Comparison of ENCODE assay signal across 8 cellular contexts in genomic region chr10:95445837-95446347, GRCh38.
DNase-seq lines count a peak whose midpoint lies in the region; ATAC-seq and TF ChIP-seq lines count a peak whose summit lies in the region.

No MANE protein-coding gene starts in this region.

- no peak overlapping the region for H3K27ac Mint-ChIP-seq in activated naive CD8-positive, alpha-beta T cell treated with anti-CD3 and anti-CD28 coated beads for 36 hours

- 46 to 57% (median 52%) methylated on average over 7 of the region's 7 CpGs for WGBS in heart left ventricle, 4 donors
- WGBS in psoas muscle, 3 donors, result 19 to 53% (median 27%) methylated on average over 7 of the region's 7 CpGs

- H3K9me3 ChIP-seq in heart left ventricle, result no peaks in the 10 kb centered on the region
- no peaks in the 10 kb centered on the region for H3K9me3 ChIP-seq in psoas muscle

- DNase-seq in AG20443 (ENCODE audit: low spot score) (peak; percentile 87), NCI-H526 treated with DMSO at 0.1 percent for 48 hours (lab: John Stamatoyannopoulos, UW) (peak; percentile 24), heart left ventricle (peak in 4 of 5 donors; percentile 53 to 66 (median 60)), psoas muscle (peak; percentile 19 to 71)
- peak; percentile 26 for DNase-seq in activated naive CD8-positive, alpha-beta T cell treated with anti-CD3 and anti-CD28 coated beads for 36 hours

- no peak overlapping the region for H3K4me3 ChIP-seq in heart left ventricle
- peak overlapping the region; percentile 39 for H3K4me3 ChIP-seq in psoas muscle

- H3K4me3 Mint-ChIP-seq in activated naive CD8-positive, alpha-beta T cell treated with anti-CD3 and anti-CD28 coated beads for 36 hours, result no peak overlapping the region

- TF ChIP-seq CTCF in GM12872 (IDR thresholded peaks at IDR 0.05; ENCODE audit: insufficient read depth, low read depth, low read length) (peak; percentile 94), heart left ventricle (IDR thresholded peaks at IDR 0.05) (peak; percentile 61 to 83 (median 76)), psoas muscle (IDR thresholded peaks at IDR 0.05) (peak; percentile 80)

- no peaks in the 10 kb centered on the region for H3K27me3 ChIP-seq in heart left ventricle
- no peaks in the 10 kb centered on the region for H3K27me3 ChIP-seq in psoas muscle (ENCODE audit: insufficient read depth in 3 of 3, low read length in 2 of 3)

- TF ChIP-seq POLR2A in heart left ventricle (IDR thresholded peaks at IDR 0.05), result no peak

- H3K9me3 Mint-ChIP-seq in activated naive CD8-positive, alpha-beta T cell treated with anti-CD3 and anti-CD28 coated beads for 36 hours, result no peaks in the 10 kb centered on the region

- H3K4me1 Mint-ChIP-seq in activated naive CD8-positive, alpha-beta T cell treated with anti-CD3 and anti-CD28 coated beads for 36 hours, result peaks cover 8% of the 10 kb centered on the region

- peaks cover 5% of the 10 kb centered on the region for H3K27me3 Mint-ChIP-seq in activated naive CD8-positive, alpha-beta T cell treated with anti-CD3 and anti-CD28 coated beads for 36 hours

- ATAC-seq in HG03095 (IDR thresholded peaks at IDR 0.05; ENCODE audit: unreplicated experiment) (peak; percentile 46), heart left ventricle (peak; percentile 40 to 58 (median 56)), psoas muscle (peak; percentile 83 to 88 (median 86)), GM19035 (IDR thresholded peaks at IDR 0.05; ENCODE audit: unreplicated experiment) (no peak)

- H3K36me3 ChIP-seq in heart left ventricle (no peaks in the 10 kb centered on the region), psoas muscle (ENCODE audit: insufficient read depth in 1 of 2, low read depth in 1 of 2) (no peaks in the 10 kb centered on the region)

- H3K4me1 ChIP-seq in heart left ventricle (peaks cover 3 to 96% (median 64%) of the 10 kb centered on the region in 12 donors), psoas muscle (peaks cover 71% of the 10 kb centered on the region)

- H3K27ac ChIP-seq in heart left ventricle (peak overlapping the region; percentile 70 to 94 (median 86)), psoas muscle (peak overlapping the region; percentile 85)

- no peaks in the 10 kb centered on the region for H3K36me3 Mint-ChIP-seq in activated naive CD8-positive, alpha-beta T cell treated with anti-CD3 and anti-CD28 coated beads for 36 hours

- intact Hi-C loops in heart left ventricle (cut with DNase I), result loop anchor here in 2 of 10 donors (5.0 kb wide), 2 partner anchors 111 to 116 kb away; partner anchors contain the start of gene SORBS1 (in 1 of the 2)
- intact Hi-C loops in psoas muscle (cut with DNase I), result no loop called here

Comparison
In these comparisons a context has a peak if more than half of its experiments do, and no peak if none do; other contexts are left out.
1. DNase-seq: peak in every context shown above with its lines; median percentile 87 in AG20443; 60 in heart left ventricle; 45 in psoas muscle; 26 in activated naive CD8-positive, alpha-beta T cell treated with anti-CD3 and anti-CD28 coated beads for 36 hours; 24 in NCI-H526 treated with DMSO at 0.1 percent for 48 hours.